ENCODE assay signal across 1 cellular context in genomic region chr4:153205757-153206156, GRCh38.
A peak's percentile ranks its signal among the peaks of the same experiment; 100 is the strongest.
TF ChIP-seq lines count a peak whose summit lies in the region.

No MANE protein-coding gene starts in this region.

TF ChIP-seq in SK-N-SH, 30 proteins besides CTCF, POLR2A, EP300 and RAD21 (continued from another document):
- no peak for TF ChIP-seq MAX (IDR thresholded peaks at IDR 0.05; ENCODE audit: low read depth)
- no peak for TF ChIP-seq NRF1 (IDR thresholded peaks at IDR 0.05; ENCODE audit: low read depth, low read length)
- peak; percentile 54 for TF ChIP-seq RXRA (IDR thresholded peaks at IDR 0.05; ENCODE audit: borderline replicate concordance, low read depth)
- TF ChIP-seq TCF12 (IDR thresholded peaks at IDR 0.05): peak; percentile 10; the same call in 1 of the 2 replicates
- no peak for TF ChIP-seq CHD2 (IDR thresholded peaks at IDR 0.05; ENCODE audit: low read length, partially characterized antibody)
- TF ChIP-seq ZBTB33 (IDR thresholded peaks at IDR 0.05; ENCODE audit: borderline replicate concordance, low read depth): no peak
- no peak for TF ChIP-seq GATA2 (CRISPR knock-in tag; IDR thresholded peaks at IDR 0.05)
- TF ChIP-seq SMC3 (IDR thresholded peaks at IDR 0.05; ENCODE audit: low read depth, low read length): no peak
- no peak for TF ChIP-seq TEAD4 (IDR thresholded peaks at IDR 0.05; ENCODE audit: borderline replicate concordance, insufficient read depth)
- no peak for TF ChIP-seq PBX3 (IDR thresholded peaks at IDR 0.05)
- TF ChIP-seq RFX5 (IDR thresholded peaks at IDR 0.05; ENCODE audit: low read length): no peak
- TF ChIP-seq SIN3A (IDR thresholded peaks at IDR 0.05; ENCODE audit: borderline replicate concordance, low read depth, low read length): no peak
